ENCODE assay signal across 10 cellular contexts in the genomic region with DNA sequence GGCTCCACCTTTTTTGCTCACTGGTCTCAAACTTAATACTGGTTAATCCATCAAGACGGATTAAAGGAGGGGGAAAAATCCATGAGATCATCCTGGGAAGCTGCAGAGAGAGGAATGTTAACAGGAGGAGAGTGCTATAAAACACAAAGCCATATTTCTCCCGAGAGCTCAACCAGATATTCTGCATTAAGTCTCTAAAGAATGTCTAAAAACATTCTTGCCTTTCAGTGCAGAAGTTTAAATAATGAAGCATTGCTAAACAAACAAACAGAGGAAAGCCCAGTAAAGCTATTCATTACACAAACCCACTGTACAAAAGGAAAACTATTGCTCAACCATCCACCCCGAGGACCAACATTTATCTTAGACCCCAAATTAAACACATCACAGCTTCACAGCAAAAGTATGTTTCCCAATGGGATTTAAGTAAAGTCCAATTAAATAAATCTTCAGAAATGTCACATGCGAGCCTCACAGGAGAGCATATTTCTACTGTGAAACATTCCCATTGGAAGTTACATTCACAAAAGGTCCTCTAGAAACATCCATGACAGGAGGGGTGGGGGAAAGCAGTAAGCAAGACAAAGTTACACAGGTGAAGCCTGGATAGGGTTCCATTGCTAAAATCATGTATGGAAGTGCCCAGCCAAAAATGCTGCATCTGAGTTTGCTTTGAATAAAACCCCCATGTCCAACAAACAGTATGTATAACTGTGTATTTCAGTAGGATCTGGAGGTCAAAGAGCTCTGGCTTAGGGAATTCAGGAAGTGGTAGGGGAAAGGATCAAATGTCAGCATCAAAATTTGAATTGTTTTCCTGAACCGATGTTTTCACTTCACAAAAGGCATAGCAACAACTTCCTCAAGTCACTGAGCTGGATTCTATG. TPM values are rescaled to one million over a fixed set of nuclear protein-coding genes. Genes with fewer than 3 reads are reported as not detected.
A peak's percentile ranks its signal among the peaks of the same experiment; 100 is the strongest.
DNase-seq lines count a peak whose midpoint lies in the region; ATAC-seq, FAIRE-seq and TF ChIP-seq lines count a peak whose summit lies in the region.
"Had no signal": no experiment of that assay in that cellular context is flagged by ENCODE, and none has a peak within 500 bp of the region (broad histone marks: within the 10 kb centered on the region; RNA-seq: fewer than 3 reads in every experiment).

No MANE protein-coding gene starts in this region.

- ATAC-seq in GM21390 (IDR thresholded peaks at IDR 0.05; ENCODE audit: unreplicated experiment) = no peak
- no peak for ATAC-seq in GM18870 (IDR thresholded peaks at IDR 0.05; ENCODE audit: unreplicated experiment)

- DNase-seq in Caki2 (ENCODE audit: low read depth) = peak; percentile 95
- DNase-seq in NCI-H82 (lab: John Stamatoyannopoulos, UW) = peak; percentile 95
- no peak for DNase-seq in osteocyte (ENCODE audit: extremely low spot score, unreplicated experiment)
- no peak for DNase-seq in H7
- DNase-seq in GM20000 (ENCODE audit: low spot score) = no peak
- DNase-seq: activated CD8-positive, alpha-beta memory T cell treated with anti-CD3 and anti-CD28 coated beads for 24 hours had no signal

- no peak for TF ChIP-seq CTCF in osteocyte (IDR thresholded peaks at IDR 0.05)
- no peak for TF ChIP-seq CTCF in GM20000 (IDR thresholded peaks at IDR 0.05; ENCODE audit: extremely low read depth, missing control alignments)

- peaks cover 68% of the 10 kb centered on the region for H3K4me1 Mint-ChIP-seq in osteocyte (ENCODE audit: unreplicated experiment)

- H3K36me3 ChIP-seq in H7 (replicated peaks; ENCODE audit: control insufficient read depth, insufficient read depth, low read length) = no peaks in the 10 kb centered on the region

- peak overlapping the region; percentile 82 for H3K27ac Mint-ChIP-seq in osteocyte (ENCODE audit: unreplicated experiment)

- H3K4me3 ChIP-seq in H7 (ENCODE audit: insufficient read depth, low read depth, low read length) = no peak overlapping the region
- H3K4me3 ChIP-seq: coronary artery had no signal

- peaks cover 17% of the 10 kb centered on the region; the same call in 1 of the 2 replicates for H3K27me3 ChIP-seq in H7 (ENCODE audit: control insufficient read depth, insufficient read depth, low read length)

- no peaks in the 10 kb centered on the region for H3K27me3 Mint-ChIP-seq in osteocyte (ENCODE audit: unreplicated experiment)

- H3K9me3 Mint-ChIP-seq in osteocyte (ENCODE audit: unreplicated experiment) = peaks cover 3% of the 10 kb centered on the region

- in situ Hi-C loops in Caki2 (cut with HindIII; ENCODE audit: low pct_unique_long_range_greater_than_20kb, low sequenced_read_pairs) = no loop called here

- FAIRE-seq in endometrium (lab: Jason Lieb, UNC) = peak; percentile 23

- H3K4me3 Mint-ChIP-seq in osteocyte (ENCODE audit: unreplicated experiment) = peak overlapping the region; percentile 47

- H3K36me3 Mint-ChIP-seq in osteocyte (ENCODE audit: unreplicated experiment) = no peaks in the 10 kb centered on the region

RNA-seq across cellular contexts. Expression of gene DUSP10, which starts 23.3 kb away (rescaled TPM):
- 21.7 and 37.5 TPM in 2 replicates for total RNA-seq in Caki2 (2014; rRNA removed; shearing (Covaris generic); ENCODE audit: low replicate concordance)
- total RNA-seq in osteocyte = 3.0 and 3.2 TPM in 2 replicates
- total RNA-seq in H7 (2014; rRNA removed; shearing (Covaris generic)) = 16.5 and 16.6 TPM in 2 replicates

Comparison
In these comparisons a context has a peak if more than half of its experiments do, and no peak if none do; other contexts are left out.
1. DNase-seq: peak in Caki2 (single experiment) and NCI-H82 (single experiment); none in osteocyte (single experiment), H7 (single experiment) and GM20000 (single experiment).